Comparison of ENCODE assay signal across 14 cellular contexts in genomic region chr5:152052470-152052869, GRCh38.
A peak's percentile ranks its signal among the peaks of the same experiment; 100 is the strongest.
DNase-seq lines count a peak whose midpoint lies in the region; ATAC-seq and TF ChIP-seq lines count a peak whose summit lies in the region.
"Had no signal": no experiment of that assay in that cellular context is flagged by ENCODE, and none has a peak within 500 bp of the region (broad histone marks: within the 10 kb centered on the region; RNA-seq: fewer than 3 reads in every experiment).

No MANE protein-coding gene starts in this region.

- H3K9ac ChIP-seq in NT2/D1 (ENCODE audit: insufficient read length, low read depth) = peak overlapping the region; percentile 42
- H3K9ac ChIP-seq in iPS-15b (ENCODE audit: low read depth, low read length) = no peak overlapping the region

- peaks cover 6% of the 10 kb centered on the region for H3K36me3 Mint-ChIP-seq in nephron progenitor cell (ENCODE audit: low read depth)
- peaks cover 0 to 34% (median 17%) of the 10 kb centered on the region in 3 donors for H3K36me3 Mint-ChIP-seq in naive thymus-derived CD8-positive, alpha-beta T cell
- H3K36me3 Mint-ChIP-seq in activated CD4-positive, alpha-beta T cell treated with anti-CD3 and anti-CD28 coated beads, Interleukin-2, amount 10 ng/mL, durations not matched to agents 24 days and 14 days (ENCODE audit: low read depth) = no peaks in the 10 kb centered on the region
- H3K36me3 Mint-ChIP-seq: CD14-positive monocyte had no signal

- no peak for TF ChIP-seq CTCF in nephron progenitor cell (IDR thresholded peaks at IDR 0.05)
- TF ChIP-seq CTCF in ovary (IDR thresholded peaks at IDR 0.05) = no peak

- H3K27ac Mint-ChIP-seq in nephron progenitor cell = no peak overlapping the region
- H3K27ac Mint-ChIP-seq in naive thymus-derived CD8-positive, alpha-beta T cell = no peak overlapping the region
- no peak overlapping the region for H3K27ac Mint-ChIP-seq in activated CD4-positive, alpha-beta T cell treated with anti-CD3 and anti-CD28 coated beads, Interleukin-2, amount 10 ng/mL, durations not matched to agents 24 days and 14 days
- H3K27ac Mint-ChIP-seq: CD14-positive monocyte; CD8-positive, alpha-beta T cell had no signal

- H3K4me1 ChIP-seq in NT2/D1 (ENCODE audit: insufficient read depth, insufficient read length) = peaks cover 6% of the 10 kb centered on the region
- peaks cover 5% of the 10 kb centered on the region for H3K4me1 ChIP-seq in iPS-15b (ENCODE audit: control insufficient read depth, insufficient read depth, low read length)
- H3K4me1 ChIP-seq in ovary (ENCODE audit: insufficient read depth) = no peaks in the 10 kb centered on the region
- H3K4me1 ChIP-seq: A549 had no signal

- no peaks in the 10 kb centered on the region for H3K27me3 Mint-ChIP-seq in nephron progenitor cell (ENCODE audit: low read depth, poor library complexity)
- H3K27me3 Mint-ChIP-seq in naive thymus-derived CD8-positive, alpha-beta T cell = peaks cover 0 to 2% (median 0%) of the 10 kb centered on the region in 5 donors
- H3K27me3 Mint-ChIP-seq in activated CD4-positive, alpha-beta T cell treated with anti-CD3 and anti-CD28 coated beads, Interleukin-2, amount 10 ng/mL, durations not matched to agents 24 days and 14 days = no peaks in the 10 kb centered on the region

- peak overlapping the region; percentile 25 for H3K4me3 ChIP-seq in NT2/D1 (ENCODE audit: insufficient read length, low read depth)
- H3K4me3 ChIP-seq in iPS-15b (ENCODE audit: low read depth, low read length) = peak overlapping the region; percentile 26
- no peak overlapping the region for H3K4me3 ChIP-seq in ovary
- H3K4me3 ChIP-seq: A549 had no signal

- H3K4me3 Mint-ChIP-seq in nephron progenitor cell = peak overlapping the region; percentile 40
- H3K4me3 Mint-ChIP-seq in naive thymus-derived CD8-positive, alpha-beta T cell = no peak overlapping the region
- no peak overlapping the region for H3K4me3 Mint-ChIP-seq in activated CD4-positive, alpha-beta T cell treated with anti-CD3 and anti-CD28 coated beads, Interleukin-2, amount 10 ng/mL, durations not matched to agents 24 days and 14 days
- H3K4me3 Mint-ChIP-seq: CD14-positive monocyte; CD8-positive, alpha-beta T cell had no signal

- 51 to 56% (median 51%) methylated on average over 2 to 3 of the region's 3 CpGs for WGBS in ovary, 3 donors

- H3K36me3 ChIP-seq in NT2/D1 (ENCODE audit: insufficient read depth, insufficient read length, low read length) (no peaks in the 10 kb centered on the region), iPS-15b (ENCODE audit: control insufficient read depth, insufficient read depth, low read length) (no peaks in the 10 kb centered on the region), ovary (no peaks in the 10 kb centered on the region)

- intact Hi-C loops in ovary (cut with DNase I) = no loop called here
- intact Hi-C loops in activated CD4-positive, alpha-beta T cell treated with anti-CD3 and anti-CD28 coated beads, Interleukin-2, amount 10 ng/mL, durations not matched to agents 24 days and 14 days (cut with micrococcal nuclease) = no loop called here

- DNase-seq in NT2/D1 (ENCODE audit: low read depth, low spot score) (no peak), nephron progenitor cell (no peak), ovary (no peak)
- DNase-seq in naive thymus-derived CD8-positive, alpha-beta T cell = no peak
- DNase-seq in activated CD4-positive, alpha-beta T cell treated with anti-CD3 and anti-CD28 coated beads, Interleukin-2, amount 10 ng/mL, durations not matched to agents 24 days and 14 days = no peak
- DNase-seq: CD8-positive, alpha-beta T cell; COR-L47; DMS153; DMS79 treated with DMSO at 0.1 percent for 48 hours; EL had no signal

- H3K9me3 ChIP-seq in NT2/D1 (ENCODE audit: insufficient read depth, low read length) = no peaks in the 10 kb centered on the region; the same call in 1 of the 2 replicates
- H3K9me3 ChIP-seq in iPS-15b (ENCODE audit: control insufficient read depth, insufficient read depth, low read length) = no peaks in the 10 kb centered on the region
- no peaks in the 10 kb centered on the region for H3K9me3 ChIP-seq in ovary
- H3K9me3 ChIP-seq: A549 had no signal

- H3K9me3 Mint-ChIP-seq in nephron progenitor cell = peaks cover 46% of the 10 kb centered on the region
- H3K9me3 Mint-ChIP-seq in naive thymus-derived CD8-positive, alpha-beta T cell = peaks cover 16 to 52% (median 46%) of the 10 kb centered on the region in 9 donors
- peaks cover 15% of the 10 kb centered on the region for H3K9me3 Mint-ChIP-seq in activated CD4-positive, alpha-beta T cell treated with anti-CD3 and anti-CD28 coated beads, Interleukin-2, amount 10 ng/mL, durations not matched to agents 24 days and 14 days

- H3K4me1 Mint-ChIP-seq in nephron progenitor cell = peaks cover 13% of the 10 kb centered on the region
- H3K4me1 Mint-ChIP-seq in naive thymus-derived CD8-positive, alpha-beta T cell = no peaks in the 10 kb centered on the region
- no peaks in the 10 kb centered on the region for H3K4me1 Mint-ChIP-seq in activated CD4-positive, alpha-beta T cell treated with anti-CD3 and anti-CD28 coated beads, Interleukin-2, amount 10 ng/mL, durations not matched to agents 24 days and 14 days
- H3K4me1 Mint-ChIP-seq: CD14-positive monocyte had no signal

- H3K27me3 ChIP-seq in NT2/D1 (ENCODE audit: insufficient read depth, insufficient read length) (no peaks in the 10 kb centered on the region), iPS-15b (ENCODE audit: control insufficient read depth, insufficient read depth, low read length) (peaks cover 3% of the 10 kb centered on the region), ovary (no peaks in the 10 kb centered on the region)

- ATAC-seq in HG03025 (IDR thresholded peaks at IDR 0.05; ENCODE audit: low FRiP score, unreplicated experiment) = no peak
- ATAC-seq in naive thymus-derived CD8-positive, alpha-beta T cell = no peak
- ATAC-seq: A549; CD8-positive, alpha-beta T cell had no signal

- TF ChIP-seq EP300 in ovary (IDR thresholded peaks at IDR 0.05) = no peak

- no peak for TF ChIP-seq POLR2A in ovary (IDR thresholded peaks at IDR 0.05)

- no peak overlapping the region for H3K27ac ChIP-seq in ovary
- H3K27ac ChIP-seq: A549 had no signal

- POLR2A ChIA-PET in naive thymus-derived CD8-positive, alpha-beta T cell (lab: Charles Lee) = no interaction called here
